In the genomic region with DNA sequence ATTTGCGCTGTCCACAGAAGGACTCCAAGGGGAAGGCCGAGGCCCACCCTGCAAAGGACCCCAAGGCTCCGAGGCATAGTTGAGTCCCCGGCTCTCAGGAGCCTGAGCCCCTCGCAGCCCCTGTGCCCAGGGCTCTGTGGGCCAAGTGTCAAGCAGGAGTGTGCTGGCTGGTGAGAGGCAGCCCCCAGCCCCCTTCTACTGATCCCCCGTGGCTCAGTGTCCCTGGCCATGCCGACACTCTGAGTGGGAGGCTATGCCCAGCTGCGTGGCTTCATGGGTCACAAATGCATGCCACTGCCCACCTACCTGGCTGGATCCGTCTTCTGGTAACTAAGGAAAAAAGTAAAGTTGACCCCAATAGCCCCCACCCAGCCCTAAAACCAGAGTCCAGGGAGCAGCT, we compare ENCODE assay signal across 1 cellular context.
TF ChIP-seq lines count a peak whose summit lies in the region.

No MANE protein-coding gene starts in this region.

TF ChIP-seq in WTC11, 78 proteins besides CTCF, POLR2A, EP300 and RAD21 (continued from another document):
- TF ChIP-seq, protein P1, sequence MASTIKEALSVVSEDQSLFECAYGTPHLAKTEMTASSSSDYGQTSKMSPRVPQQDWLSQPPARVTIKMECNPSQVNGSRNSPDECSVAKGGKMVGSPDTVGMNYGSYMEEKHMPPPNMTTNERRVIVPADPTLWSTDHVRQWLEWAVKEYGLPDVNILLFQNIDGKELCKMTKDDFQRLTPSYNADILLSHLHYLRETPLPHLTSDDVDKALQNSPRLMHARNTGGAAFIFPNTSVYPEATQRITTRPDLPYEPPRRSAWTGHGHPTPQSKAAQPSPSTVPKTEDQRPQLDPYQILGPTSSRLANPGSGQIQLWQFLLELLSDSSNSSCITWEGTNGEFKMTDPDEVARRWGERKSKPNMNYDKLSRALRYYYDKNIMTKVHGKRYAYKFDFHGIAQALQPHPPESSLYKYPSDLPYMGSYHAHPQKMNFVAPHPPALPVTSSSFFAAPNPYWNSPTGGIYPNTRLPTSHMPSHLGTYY (CRISPR knock-in tag; IDR thresholded peaks at IDR 0.05): no peak
- TF ChIP-seq IRF2 (CRISPR knock-in tag; IDR thresholded peaks at IDR 0.05; ENCODE audit: borderline replicate concordance, low read depth): no peak
- TF ChIP-seq TCF7 (CRISPR knock-in tag; IDR thresholded peaks at IDR 0.05; ENCODE audit: low read depth): no peak
- no peak for TF ChIP-seq ZNF263 (CRISPR knock-in tag; IDR thresholded peaks at IDR 0.05; ENCODE audit: low read depth)
- TF ChIP-seq, protein P2, sequence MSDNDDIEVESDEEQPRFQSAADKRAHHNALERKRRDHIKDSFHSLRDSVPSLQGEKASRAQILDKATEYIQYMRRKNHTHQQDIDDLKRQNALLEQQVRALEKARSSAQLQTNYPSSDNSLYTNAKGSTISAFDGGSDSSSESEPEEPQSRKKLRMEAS (CRISPR knock-in tag; IDR thresholded peaks at IDR 0.05): no peak
- TF ChIP-seq ETV6 (CRISPR knock-in tag; IDR thresholded peaks at IDR 0.05): no peak
